10 cellular contexts compared by ENCODE assay signal in the genomic region with DNA sequence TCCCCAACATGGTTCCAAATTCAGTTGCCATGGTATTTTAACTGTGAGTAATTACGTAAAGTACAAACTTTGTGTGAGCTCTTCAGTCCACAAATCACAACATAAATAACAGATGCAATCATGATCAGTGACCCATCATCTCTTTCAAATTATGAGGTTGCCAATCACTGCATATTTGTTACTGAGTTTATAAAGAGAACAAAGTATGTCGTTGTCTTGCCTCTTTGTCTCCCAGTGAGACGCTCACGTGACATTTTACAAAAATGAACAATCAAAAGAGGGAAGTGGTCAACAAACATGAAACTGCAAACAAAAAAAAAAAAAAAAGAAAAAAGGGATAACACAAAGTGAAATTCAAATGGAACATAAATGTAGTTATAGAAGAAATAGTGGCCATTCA.
DNase-seq lines count a peak whose midpoint lies in the region; ATAC-seq and TF ChIP-seq lines count a peak whose summit lies in the region.
"Had no signal": no experiment of that assay in that cellular context is flagged by ENCODE, and none has a peak within 500 bp of the region (broad histone marks: within the 10 kb centered on the region; RNA-seq: fewer than 3 reads in every experiment).

No MANE protein-coding gene starts in this region.

- intact Hi-C loops in CD4-positive, alpha-beta memory T cell (cut with micrococcal nuclease): no loop called here

- no peak overlapping the region for H2BK12ac ChIP-seq in neuronal stem cell (ENCODE audit: low read length)

- peaks cover 43% of the 10 kb centered on the region for H3K36me3 Mint-ChIP-seq in activated T-helper 17 cell treated with anti-CD3 and anti-CD28 coated beads, Interleukin-2, amount 50 U/mL, for 72 hours (ENCODE audit: low read depth)
- H3K36me3 Mint-ChIP-seq in CD4-positive, alpha-beta memory T cell: peaks cover 32 to 48% of the 10 kb centered on the region in 2 donors

- H3K9me3 Mint-ChIP-seq in activated T-helper 17 cell treated with anti-CD3 and anti-CD28 coated beads, Interleukin-2, amount 50 U/mL, for 72 hours: no peaks in the 10 kb centered on the region
- peaks cover 0 to 36% (median 9%) of the 10 kb centered on the region in 8 donors for H3K9me3 Mint-ChIP-seq in CD4-positive, alpha-beta memory T cell

- no peak overlapping the region for H2AK5ac ChIP-seq in neuronal stem cell (ENCODE audit: low read depth, low read length)

- H2BK5ac ChIP-seq in neuronal stem cell (ENCODE audit: low read length): no peak overlapping the region

- no peaks in the 10 kb centered on the region for H3K27me3 Mint-ChIP-seq in activated T-helper 17 cell treated with anti-CD3 and anti-CD28 coated beads, Interleukin-2, amount 50 U/mL, for 72 hours
- H3K27me3 Mint-ChIP-seq in CD4-positive, alpha-beta memory T cell: no peaks in the 10 kb centered on the region

- H2BK120ac ChIP-seq in neuronal stem cell (ENCODE audit: low read depth, low read length): no peak overlapping the region

- H2AFZ ChIP-seq in neuronal stem cell (ENCODE audit: low read length): no peak overlapping the region

- no peak overlapping the region for H3K14ac ChIP-seq in neuronal stem cell (ENCODE audit: low read length)

- POLR2A ChIA-PET in CD4-positive, alpha-beta memory T cell (lab: Charles Lee; ENCODE audit: partially characterized antibody): no interaction called here

- H3K36me3 ChIP-seq in CD4-positive, alpha-beta memory T cell (ENCODE audit: insufficient read depth, low read length): peaks cover 10% of the 10 kb centered on the region
- no peaks in the 10 kb centered on the region for H3K36me3 ChIP-seq in neuronal stem cell (replicated peaks in 1 of 2; ENCODE audit: control insufficient read depth in 2 of 2, insufficient read depth in 2 of 2, low read length in 2 of 2)

- TF ChIP-seq CTCF in GM12864 (IDR thresholded peaks at IDR 0.05; ENCODE audit: low read depth, low read length, missing control alignments): no peak

- H3K27me3 ChIP-seq in CD4-positive, alpha-beta memory T cell (ENCODE audit: insufficient read depth, low read length): no peaks in the 10 kb centered on the region
- no peaks in the 10 kb centered on the region for H3K27me3 ChIP-seq in neuronal stem cell (ENCODE audit: control insufficient read depth in 3 of 3, insufficient read depth in 3 of 3, low read depth in 1 of 3, low read length in 3 of 3)

- no peak overlapping the region for H3K9ac ChIP-seq in neuronal stem cell (ENCODE audit: low read depth, low read length, poor library complexity)

- H3K4me3 Mint-ChIP-seq in activated T-helper 17 cell treated with anti-CD3 and anti-CD28 coated beads, Interleukin-2, amount 50 U/mL, for 72 hours: peak overlapping the region; percentile 14
- H3K4me3 Mint-ChIP-seq in CD4-positive, alpha-beta memory T cell: no peak overlapping the region

- no peak overlapping the region for H4K8ac ChIP-seq in neuronal stem cell (ENCODE audit: low read depth, low read length)

- peak; percentile 68 for ATAC-seq in GM19467 (IDR thresholded peaks at IDR 0.05; ENCODE audit: unreplicated experiment)
- ATAC-seq in HG03139 (IDR thresholded peaks at IDR 0.05; ENCODE audit: unreplicated experiment): peak; percentile 83
- ATAC-seq in activated T-helper 17 cell treated with anti-CD3 and anti-CD28 coated beads, Interleukin-2, amount 50 U/mL, for 72 hours (replicated peaks): peak; percentile 47
- no peak for ATAC-seq in GM21528 (IDR thresholded peaks at IDR 0.05; ENCODE audit: low FRiP score, unreplicated experiment)

- WGBS in neuronal stem cell (ENCODE audit: extremely low coverage in 2 of 2, insufficient read length in 2 of 2, insufficient replicate concordance in 1 of 2), 2 donors: no CpG with 5 or more reads among the region's 4 CpGs

- peak; percentile 71 for DNase-seq in GM12864 (ENCODE audit: low read depth)
- no peak for DNase-seq in CD4-positive, alpha-beta memory T cell
- DNase-seq in activated CD8-positive, alpha-beta memory T cell treated with anti-CD3 and anti-CD28 coated beads, Interleukin-2, amount 50 U/mL, for 4 hours: no peak
- no peak for DNase-seq in neuronal stem cell (ENCODE audit: low spot score)
- DNase-seq: activated CD4-positive, alpha-beta T cell treated with anti-CD3 and anti-CD28 coated beads for 48 hours; mesenchymal stem cell had no signal

- no peak overlapping the region for H3K4ac ChIP-seq in neuronal stem cell (ENCODE audit: low read length)

- H3K27ac ChIP-seq in CD4-positive, alpha-beta memory T cell (ENCODE audit: low read depth, low read length): no peak overlapping the region
- H3K27ac ChIP-seq in neuronal stem cell (replicated peaks; ENCODE audit: low read length): no peak overlapping the region

- no peaks in the 10 kb centered on the region for H3K9me3 ChIP-seq in CD4-positive, alpha-beta memory T cell (ENCODE audit: control insufficient read depth in 1 of 2, low read length in 2 of 2)
- no peaks in the 10 kb centered on the region for H3K9me3 ChIP-seq in neuronal stem cell (replicated peaks in 1 of 2; ENCODE audit: control insufficient read depth in 2 of 2, insufficient read depth in 1 of 2, low read depth in 1 of 2, low read length in 2 of 2)

- H4K91ac ChIP-seq in neuronal stem cell (ENCODE audit: low read depth, low read length, poor library complexity): no peak overlapping the region

- no peak overlapping the region for H3K4me3 ChIP-seq in GM12864 (ENCODE audit: low read depth, low read length)
- no peak overlapping the region for H3K4me3 ChIP-seq in CD4-positive, alpha-beta memory T cell (ENCODE audit: low read length in 2 of 2)
- no peak overlapping the region for H3K4me3 ChIP-seq in neuronal stem cell (ENCODE audit: low read length in 2 of 2)

- H3K79me1 ChIP-seq in neuronal stem cell (ENCODE audit: low read depth, low read length): peaks cover under 1% of the 10 kb centered on the region

- no peak overlapping the region for H3K4me2 ChIP-seq in neuronal stem cell (ENCODE audit: insufficient read depth, low read length, poor library complexity, severe bottlenecking)

- no peak overlapping the region for H3K23ac ChIP-seq in neuronal stem cell (ENCODE audit: low read depth, low read length, poor library complexity)

- no peaks in the 10 kb centered on the region for H3K4me1 ChIP-seq in CD4-positive, alpha-beta memory T cell (ENCODE audit: insufficient read depth, low read length)
- H3K4me1 ChIP-seq in neuronal stem cell (ENCODE audit: control insufficient read depth in 2 of 2, insufficient read depth in 1 of 2, low read depth in 1 of 2, low read length in 2 of 2): no peaks in the 10 kb centered on the region

- peaks cover 5% of the 10 kb centered on the region for H3K4me1 Mint-ChIP-seq in activated T-helper 17 cell treated with anti-CD3 and anti-CD28 coated beads, Interleukin-2, amount 50 U/mL, for 72 hours
- H3K4me1 Mint-ChIP-seq in CD4-positive, alpha-beta memory T cell: peaks cover 0 to 2% (median under 1%) of the 10 kb centered on the region in 4 donors

- CTCF ChIA-PET in CD4-positive, alpha-beta memory T cell (lab: Charles Lee; ENCODE audit: partially characterized antibody): no interaction called here

- H3K18ac ChIP-seq in neuronal stem cell (ENCODE audit: low read length): no peak overlapping the region

- H2BK15ac ChIP-seq in neuronal stem cell (ENCODE audit: low read length): no peak overlapping the region

- peak overlapping the region; percentile 62 for H3K27ac Mint-ChIP-seq in activated T-helper 17 cell treated with anti-CD3 and anti-CD28 coated beads, Interleukin-2, amount 50 U/mL, for 72 hours
- H3K27ac Mint-ChIP-seq in CD4-positive, alpha-beta memory T cell: peak overlapping the region in 2 of 7 donors; percentile 22 to 49
